In the genomic region with DNA sequence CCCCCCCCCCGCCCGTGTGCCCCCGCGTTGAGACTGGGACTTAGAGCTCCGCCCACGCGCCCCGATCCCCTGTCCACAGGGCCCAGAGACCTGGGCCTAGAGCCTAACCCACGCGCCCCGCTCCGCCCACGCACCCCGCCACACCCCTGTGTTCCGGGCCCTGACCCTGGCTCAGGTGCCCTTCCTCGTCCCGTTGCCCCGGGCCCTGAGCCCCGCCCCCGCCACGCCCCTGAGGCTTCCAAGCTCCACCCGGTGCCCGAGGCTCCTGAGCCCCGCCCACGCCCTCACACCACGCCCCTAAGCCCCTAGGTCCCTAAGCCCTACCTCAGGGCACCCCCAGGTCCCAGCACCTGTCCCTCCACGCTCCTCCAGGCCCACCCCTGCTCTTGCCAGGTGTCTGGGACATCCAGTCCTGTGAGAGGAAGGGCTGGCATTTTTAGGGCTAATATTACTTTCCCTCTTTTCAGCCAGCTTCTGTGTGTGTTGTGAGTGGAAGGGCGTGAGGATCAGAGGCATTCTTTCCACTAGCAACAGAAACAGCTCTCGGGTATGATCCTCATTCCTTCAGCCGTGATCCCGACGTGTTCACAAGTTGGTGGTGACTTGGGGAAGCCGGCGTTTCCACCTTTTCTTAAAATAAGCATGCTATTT, we compare ENCODE assay signal across 8 cellular contexts. TPM values are rescaled to one million over a fixed set of nuclear protein-coding genes. Genes with fewer than 3 reads are reported as not detected.
DNase-seq lines count a peak whose midpoint lies in the region; ATAC-seq and TF ChIP-seq lines count a peak whose summit lies in the region.

No MANE protein-coding gene starts in this region.

- no peaks in the 10 kb centered on the region for H3K9me2 ChIP-seq in neural cell (ENCODE audit: insufficient read depth, low read length)

- no peak for TF ChIP-seq RAD21 in neural cell (conservative IDR thresholded peaks at IDR 0.05)

- POLR2A ChIA-PET in AG04450 (lab: Yijun Ruan, JAX) = interaction anchor here (0.5 kb wide), 1 partner anchor 396 kb away, joined by 3 read pairs; no protein-coding TSS in a partner anchor

- ATAC-seq in GM18909 (IDR thresholded peaks at IDR 0.05; ENCODE audit: poor library complexity, unreplicated experiment) (peak; percentile 60), HG03139 (IDR thresholded peaks at IDR 0.05; ENCODE audit: unreplicated experiment) (peak; percentile 64)

- H3F3A ChIP-seq in neural cell (ENCODE audit: insufficient read depth, low read length, poor library complexity, severe bottlenecking) = no peaks in the 10 kb centered on the region

- H3K4me1 ChIP-seq in NT2/D1 (ENCODE audit: insufficient read depth, insufficient read length) (no peaks in the 10 kb centered on the region), fibroblast of lung (ENCODE audit: control insufficient read depth, extremely low read depth, insufficient read depth, low read length) (peaks cover 8% of the 10 kb centered on the region), subcutaneous abdominal adipose tissue (ENCODE audit: control insufficient read depth in 5 of 5, insufficient read depth in 5 of 5, low read length in 5 of 5) (peaks cover 0 to 28% (median 20%) of the 10 kb centered on the region in 5 donors)

- H3K4me2 ChIP-seq in fibroblast of lung (ENCODE audit: extremely low read depth, insufficient read depth, low read length) (no peak overlapping the region), neural cell (ENCODE audit: low read length) (no peak overlapping the region)

- H3K27me3 ChIP-seq in AG04450 (ENCODE audit: control insufficient read depth, insufficient read depth, low read length) (no peaks in the 10 kb centered on the region), NT2/D1 (ENCODE audit: insufficient read depth, insufficient read length) (peaks cover 13% of the 10 kb centered on the region), fibroblast of lung (ENCODE audit: control insufficient read depth, insufficient read depth, low read length) (no peaks in the 10 kb centered on the region), neural cell (ENCODE audit: insufficient read depth, low read depth, low read length) (peaks cover 17% of the 10 kb centered on the region), subcutaneous abdominal adipose tissue (ENCODE audit: control insufficient read depth in 5 of 5, insufficient read depth in 4 of 5, low read length in 5 of 5) (no peaks in the 10 kb centered on the region)

- no peak for DNase-seq in AG04450 (ENCODE audit: low read depth, low spot score)
- DNase-seq in NT2/D1 (ENCODE audit: low read depth, low spot score) = peak; percentile 69
- peak; percentile 87 for DNase-seq in activated T-cell treated with anti-CD3 and anti-CD28 coated beads, Interleukin-2, amount 50 U/mL, for 1 hour
- DNase-seq in fibroblast of lung (ENCODE audit: low read depth in 2 of 2) = peak in 1 of 2 donors; percentile 43

- H3K4me3 ChIP-seq in AG04450 (ENCODE audit: low read depth, low read length) = peak overlapping the region; percentile 60
- peak overlapping the region; percentile 24 for H3K4me3 ChIP-seq in NT2/D1 (ENCODE audit: insufficient read length, low read depth)
- H3K4me3 ChIP-seq in fibroblast of lung (replicated peaks in 1 of 4; ENCODE audit: control extremely low read depth in 1 of 4, insufficient read depth in 1 of 4, low read depth in 3 of 4, low read length in 4 of 4) = peak overlapping the region in 3 of 4 experiments; percentile 21 to 51 (median 27)
- H3K4me3 ChIP-seq in neural cell (ENCODE audit: low read length) = peak overlapping the region; percentile 18
- peak overlapping the region; percentile 29 to 62 (median 52) for H3K4me3 ChIP-seq in subcutaneous abdominal adipose tissue (ENCODE audit: low read depth in 1 of 5, low read length in 5 of 5)

- H3K79me2 ChIP-seq in fibroblast of lung (ENCODE audit: control insufficient read depth, insufficient read depth, low read length) = no peaks in the 10 kb centered on the region
- no peaks in the 10 kb centered on the region for H3K79me2 ChIP-seq in neural cell (replicated peaks; ENCODE audit: insufficient read depth, low read length)

- TF ChIP-seq CTCF in AG04450 (IDR thresholded peaks at IDR 0.05; ENCODE audit: low read depth, low read length) (no peak), fibroblast of lung (conservative IDR thresholded peaks at IDR 0.05 in 1 of 2, IDR thresholded peaks at IDR 0.05 in 1 of 2; ENCODE audit: low read depth in 1 of 2, low read length in 2 of 2) (no peak), neural cell (IDR thresholded peaks at IDR 0.05; ENCODE audit: poor library complexity, severe bottlenecking) (no peak)

- H3K36me3 ChIP-seq in NT2/D1 (ENCODE audit: insufficient read depth, insufficient read length, low read length) = no peaks in the 10 kb centered on the region
- no peaks in the 10 kb centered on the region for H3K36me3 ChIP-seq in fibroblast of lung (ENCODE audit: control insufficient read depth, insufficient read depth, low read length)
- H3K36me3 ChIP-seq in neural cell (ENCODE audit: insufficient read depth, low read length) = no peaks in the 10 kb centered on the region
- no peaks in the 10 kb centered on the region for H3K36me3 ChIP-seq in subcutaneous abdominal adipose tissue (ENCODE audit: control insufficient read depth in 5 of 5, insufficient read depth in 5 of 5, low read length in 5 of 5)

- H4K20me1 ChIP-seq in fibroblast of lung (ENCODE audit: control insufficient read depth, extremely low read depth, insufficient read depth, low read length) (no peaks in the 10 kb centered on the region), neural cell (ENCODE audit: insufficient read depth) (no peaks in the 10 kb centered on the region)

- H3K27ac ChIP-seq in AG04450 (ENCODE audit: low read depth, low read length) = no peak overlapping the region
- no peak overlapping the region for H3K27ac ChIP-seq in fibroblast of lung (ENCODE audit: insufficient read depth, low read length)
- H3K27ac ChIP-seq in neural cell (ENCODE audit: low read length) = no peak overlapping the region
- peak overlapping the region; percentile 86 for H3K27ac ChIP-seq in subcutaneous abdominal adipose tissue (ENCODE audit: low read depth, low read length)

- no peak for TF ChIP-seq EP300 in neural cell (conservative IDR thresholded peaks at IDR 0.05; ENCODE audit: poor library complexity, severe bottlenecking)

- CTCF ChIA-PET in AG04450 (lab: Charles Lee) = interaction anchor here (0.9 to 2.0 kb wide), 4 partner anchors 12 to 125 kb away, joined by 3 to 10 read pairs (median 5); no protein-coding TSS in a partner anchor

- H3K9ac ChIP-seq in NT2/D1 (ENCODE audit: insufficient read length, low read depth) = no peak overlapping the region
- H3K9ac ChIP-seq in fibroblast of lung (ENCODE audit: insufficient read depth, low read length) = no peak overlapping the region
- H3K9ac ChIP-seq in neural cell (ENCODE audit: low read length) = no peak overlapping the region
- H3K9ac ChIP-seq in subcutaneous abdominal adipose tissue (ENCODE audit: low read length in 5 of 5) = peak overlapping the region in 2 of 5 donors; percentile 6 to 56

- H2AFZ ChIP-seq in fibroblast of lung (ENCODE audit: low read length) = no peak overlapping the region
- no peak overlapping the region for H2AFZ ChIP-seq in neural cell (ENCODE audit: low read depth, low read length)

- H3K9me3 ChIP-seq in AG04450 (ENCODE audit: control insufficient read depth, insufficient read depth, low read length) (no peaks in the 10 kb centered on the region; the same call in 1 of the 2 replicates), NT2/D1 (ENCODE audit: insufficient read depth, low read length) (no peaks in the 10 kb centered on the region), fibroblast of lung (ENCODE audit: control insufficient read depth, insufficient read depth, low read depth, low read length) (no peaks in the 10 kb centered on the region), neural cell (ENCODE audit: low read length) (no peaks in the 10 kb centered on the region), subcutaneous abdominal adipose tissue (ENCODE audit: control insufficient read depth in 5 of 5, low read length in 5 of 5) (no peaks in the 10 kb centered on the region)

TF ChIP-seq in neural cell, 6 proteins besides CTCF, POLR2A, EP300 and RAD21:
- TF ChIP-seq MXI1 (conservative IDR thresholded peaks at IDR 0.05; ENCODE audit: poor library complexity, severe bottlenecking) (no peak), POLR2AphosphoS5 (IDR thresholded peaks at IDR 0.05) (no peak)

RNA-seq across cellular contexts. Expression of gene GPR157, which starts 0.6 kb away (rescaled TPM):
- polyA plus RNA-seq in AG04450 (2011; rRNA removed) (1.1 TPM in 2 replicates), fibroblast of lung (0.82 and 1.2 TPM in 2 replicates), neural cell (not detected in 2 replicates)
- polyA minus RNA-seq in AG04450 (2011; rRNA and poly(A)+ RNA removed) = 2.7 and 4.0 TPM in 2 replicates
- 3.1 and 3.6 TPM in 2 replicates for total RNA-seq in fibroblast of lung
- 2.3 and 2.9 TPM in 2 replicates for polyA plus RNA-seq in fibroblast of lung (2012)
- polyA minus RNA-seq in fibroblast of lung (ENCODE audit: low replicate concordance) (3.4 and 4.6 TPM in 2 replicates), neural cell (0.12 TPM in 1 of 2 replicates, not detected in the other)
